8 cellular contexts compared by ENCODE assay signal in the genomic region with DNA sequence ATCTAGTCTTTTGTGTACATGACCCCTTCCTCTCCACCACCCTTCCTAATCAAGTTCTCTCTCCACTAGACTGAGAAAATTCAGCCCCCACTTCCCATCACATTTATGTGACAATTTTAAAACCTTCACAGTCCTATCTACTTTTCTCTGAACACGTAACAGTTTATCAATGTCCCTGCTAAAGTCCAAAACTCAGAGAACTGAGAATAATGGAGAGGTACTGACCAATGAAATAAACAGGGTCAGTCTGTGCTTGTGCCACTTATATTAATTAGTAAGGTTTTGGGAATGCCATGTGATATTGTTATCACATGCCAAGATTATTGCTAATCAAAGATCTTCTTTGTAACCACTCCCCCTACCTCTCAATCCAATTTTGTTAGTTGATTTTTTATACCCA.
"Had no signal": no experiment of that assay in that cellular context is flagged by ENCODE, and none has a peak within 500 bp of the region (broad histone marks: within the 10 kb centered on the region; RNA-seq: fewer than 3 reads in every experiment).

No MANE protein-coding gene starts in this region.

- H3K4me3 ChIP-seq: GM12878 had no signal

- ATAC-seq: GM12878 had no signal

- FAIRE-seq: G401.6, GM12878, GM12891, GM12892, GM18507, GM19239 had no signal

- DNase-seq: GDM1, GF-D8 had no signal
